20 cellular contexts compared by ENCODE assay signal in the genomic region with DNA sequence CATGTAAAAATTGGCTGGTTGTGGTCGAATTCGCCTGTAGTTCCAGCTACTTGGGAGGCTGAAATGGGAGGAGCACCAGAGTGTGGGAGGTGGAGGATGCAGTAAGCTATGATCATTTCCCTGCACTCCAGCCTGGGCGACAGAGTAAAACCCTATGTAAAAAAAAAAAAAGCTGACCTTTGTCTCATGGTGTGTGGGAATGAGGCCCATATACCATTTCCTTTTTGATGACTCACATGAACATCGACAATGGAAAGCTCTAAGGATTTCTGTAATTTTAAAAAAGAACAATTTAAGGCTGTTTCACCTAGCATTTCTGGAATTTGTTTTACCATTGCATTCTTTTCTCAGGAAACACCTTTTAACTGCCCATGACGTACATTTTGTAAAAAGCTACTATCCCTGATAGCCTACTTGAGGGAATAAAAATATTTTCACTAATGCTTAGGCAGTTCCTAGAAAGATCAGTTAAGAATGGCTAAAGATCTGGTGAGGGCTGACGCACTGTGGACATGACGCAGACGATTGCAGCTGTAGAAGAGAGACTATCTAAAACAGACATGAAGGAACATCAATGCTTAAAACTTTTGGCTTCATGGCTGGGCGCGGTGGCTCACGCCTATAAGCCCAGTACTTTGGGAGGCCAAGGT.
DNase-seq lines count a peak whose midpoint lies in the region; ATAC-seq, FAIRE-seq and TF ChIP-seq lines count a peak whose summit lies in the region.
"Had no signal": no experiment of that assay in that cellular context is flagged by ENCODE, and none has a peak within 500 bp of the region (broad histone marks: within the 10 kb centered on the region; RNA-seq: fewer than 3 reads in every experiment).

No MANE protein-coding gene starts in this region.

- intact Hi-C loops in mucosa of descending colon (cut with DNase I, micrococcal nuclease), result no loop called here

- H3K4me1 ChIP-seq in adipocyte (ENCODE audit: control insufficient read depth, insufficient read depth, low read length) (peaks cover 9% of the 10 kb centered on the region), mucosa of descending colon (ENCODE audit: low read depth) (no peaks in the 10 kb centered on the region)
- H3K4me1 ChIP-seq: stomach had no signal

- no peak overlapping the region for H3K9ac ChIP-seq in adipocyte (ENCODE audit: low read length)

- ATAC-seq in mucosa of descending colon (no peak), HG03442 (IDR thresholded peaks at IDR 0.05; ENCODE audit: unreplicated experiment) (no peak)
- ATAC-seq: Panc1 had no signal

- no peak overlapping the region for H3K4me3 ChIP-seq in adipocyte (ENCODE audit: low read length)
- H3K4me3 ChIP-seq in mucosa of descending colon, result no peak overlapping the region
- H3K4me3 ChIP-seq: MG63, ovary, stomach had no signal

- no peaks in the 10 kb centered on the region for H3K27me3 ChIP-seq in adipocyte (replicated peaks; ENCODE audit: control insufficient read depth, insufficient read depth, low read length)
- H3K27me3 ChIP-seq: MG63, ovary, stomach had no signal

- peak; percentile 53 for FAIRE-seq in urothelium cell line (lab: Jason Lieb, UNC)
- FAIRE-seq: GM12891 had no signal

- no peak for TF ChIP-seq CTCF in mucosa of descending colon (IDR thresholded peaks at IDR 0.05)

- H3K36me3 ChIP-seq in adipocyte (ENCODE audit: control insufficient read depth, insufficient read depth, low read length, severe bottlenecking), result no peaks in the 10 kb centered on the region
- H3K36me3 ChIP-seq in mucosa of descending colon (ENCODE audit: low read depth), result no peaks in the 10 kb centered on the region
- H3K36me3 ChIP-seq: MG63, ovary, stomach had no signal

- peak; percentile 56 for DNase-seq in DMS53 (lab: John Stamatoyannopoulos, UW)
- no peak for DNase-seq in DMS53 treated with DMSO at 0.1 percent for 48 hours (lab: John Stamatoyannopoulos, UW; ENCODE audit: unreplicated experiment)
- peak; percentile 7 for DNase-seq in adipocyte (ENCODE audit: low read depth)
- DNase-seq in glomerular visceral epithelial cell (ENCODE audit: extremely low spot score), result peak; percentile 23
- DNase-seq in urothelium cell line (ENCODE audit: low spot score), result peak; percentile 52
- DNase-seq in mucosa of descending colon, result no peak
- no peak for DNase-seq in DMS 273 (lab: John Stamatoyannopoulos, UW; ENCODE audit: unreplicated experiment)
- DNase-seq: activated naive CD4-positive, alpha-beta T cell treated with anti-CD3 and anti-CD28 coated beads, Interleukin-2, amount 50 U/mL, for 16 hours; islet precursor cell; MG63; midbrain; NCI-H2029; NCI-H526 treated with DMSO at 0.1 percent for 48 hours; ovary; stimulated activated CD4-positive, alpha-beta T cell treated with anti-CD3 and anti-CD28 coated beads, Interleukin-12 subunit alpha, Interleukin-12 subunit beta, amount 100 ng/mL, for 4 hours; stomach; T-helper 1 cell had no signal

- H3K9me3 ChIP-seq in adipocyte (ENCODE audit: control insufficient read depth, low read length) (no peaks in the 10 kb centered on the region), mucosa of descending colon (no peaks in the 10 kb centered on the region)
- H3K9me3 ChIP-seq: MG63, ovary, stomach had no signal

Comparison
In these comparisons a context has a peak if more than half of its experiments do, and no peak if none do; other contexts are left out.
1. DNase-seq: peak in DMS53 (single experiment), adipocyte (single experiment), glomerular visceral epithelial cell (single experiment) and urothelium cell line (single experiment); none in DMS53 treated with DMSO at 0.1 percent for 48 hours (single experiment), mucosa of descending colon (0 of 3) and DMS 273 (single experiment).